ENCODE assay signal across 33 cellular contexts in the genomic region with DNA sequence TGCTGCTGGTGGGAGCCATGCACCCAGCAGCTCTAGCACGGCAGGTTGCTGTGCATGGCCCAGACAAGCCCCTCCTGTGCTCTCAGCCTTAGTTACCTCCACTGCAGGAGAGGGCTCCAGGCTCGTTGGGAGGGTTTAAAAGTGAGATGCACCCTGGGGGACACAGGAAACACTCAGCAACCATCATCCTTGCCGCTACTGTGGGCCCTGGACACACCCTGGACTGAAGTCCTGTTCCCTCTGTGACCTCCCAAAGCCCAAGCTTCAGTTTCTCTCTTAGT. TPM values are rescaled to one million over a fixed set of nuclear protein-coding genes. Genes with fewer than 3 reads are reported as not detected.
"Had no signal": no experiment of that assay in that cellular context is flagged by ENCODE, and none has a peak within 500 bp of the region (broad histone marks: within the 10 kb centered on the region; RNA-seq: fewer than 3 reads in every experiment).

No MANE protein-coding gene starts in this region.

- H3K36me3 Mint-ChIP-seq: mesothelial cell of epicardium; naive B cell; natural killer cell; stimulated activated naive B cell treated with anti-CD40 and anti-IgM and Interleukin-4, amounts not matched to agents 10 μg/mL and 1 μg/mL and 100 μg/mL, for 72 hours had no signal

- H3K4me2 ChIP-seq: hepatocyte had no signal

- DNase-seq: islet precursor cell; left ventricle myocardium inferior; mesendoderm; naive B cell; natural killer cell; nephron progenitor cell; nucleus accumbens; right lobe of liver; stimulated activated CD4-positive, alpha-beta T cell treated with anti-CD3 and anti-CD28 coated beads, Interleukin-12 subunit alpha, Interleukin-12 subunit beta, amount 100 ng/mL, for 4 hours; stimulated activated CD4-positive, alpha-beta T cell treated with anti-CD3 and anti-CD28 coated beads, Interleukin-15, amount 100 ng/mL, for 24 hours; stimulated activated CD4-positive, alpha-beta T cell treated with anti-CD3 and anti-CD28 coated beads, Interleukin-2, amount 100 ng/mL, for 24 hours; stimulated activated CD4-positive, alpha-beta T cell treated with anti-CD3 and anti-CD28 coated beads, Interleukin-4, amount 100 ng/mL, for 1 hour; stimulated activated naive B cell treated with anti-CD40 and anti-IgM and Interleukin-4, amounts not matched to agents 10 μg/mL and 1 μg/mL and 100 μg/mL, for 72 hours; stimulated activated naive CD8-positive, alpha-beta T cell treated with anti-CD3 and anti-CD28 coated beads, Interleukin-15, Interleukin-2, amounts not matched to agents 100 U/mL and 50 U/mL, for 24 hours; stomach; testis; thyroid gland; trophoblast cell; upper lobe of right lung; uterus had no signal

- H3K27me3 Mint-ChIP-seq: progenitor cell of endocrine pancreas had no signal

- H3K4me3 Mint-ChIP-seq: mesothelial cell of epicardium; naive B cell; natural killer cell; nephron progenitor cell; stimulated activated naive B cell treated with anti-CD40 and anti-IgM and Interleukin-4, amounts not matched to agents 10 μg/mL and 1 μg/mL and 100 μg/mL, for 72 hours had no signal

- H3K4me3 ChIP-seq: heart right ventricle, hepatocyte, left ventricle myocardium inferior, lung, right atrium auricular region, right lobe of liver, testis, thyroid gland, upper lobe of right lung, uterus had no signal

- H3K27ac Mint-ChIP-seq: mesothelial cell of epicardium; naive B cell; natural killer cell; nephron progenitor cell; stimulated activated naive B cell treated with anti-CD40 and anti-IgM and Interleukin-4, amounts not matched to agents 10 μg/mL and 1 μg/mL and 100 μg/mL, for 72 hours had no signal

- ATAC-seq: heart right ventricle; natural killer cell; right lobe of liver; stimulated activated naive B cell treated with anti-CD40 and anti-IgM and Interleukin-4, amounts not matched to agents 10 μg/mL and 1 μg/mL and 100 μg/mL, for 72 hours; upper lobe of right lung had no signal

- H3K27me3 ChIP-seq: heart right ventricle, hepatocyte, right atrium auricular region, right lobe of liver, testis, thyroid gland, upper lobe of right lung, uterus had no signal

- H3K4me1 ChIP-seq: testis, thyroid gland, upper lobe of right lung, uterus had no signal

- H3K27ac ChIP-seq: heart right ventricle, hepatocyte, left ventricle myocardium inferior, right atrium auricular region, right lobe of liver, testis, thyroid gland, upper lobe of right lung, uterus had no signal

- H3K9me3 ChIP-seq: heart right ventricle, left ventricle myocardium inferior, right atrium auricular region, right lobe of liver, stomach, testis, thyroid gland, upper lobe of right lung, uterus had no signal

- H3K36me3 ChIP-seq: heart right ventricle, left ventricle myocardium inferior, right atrium auricular region, right lobe of liver, stomach, thyroid gland, upper lobe of right lung, uterus had no signal

- H3K9me3 Mint-ChIP-seq: mesothelial cell of epicardium, nephron progenitor cell had no signal

- H2AFZ ChIP-seq: hepatocyte had no signal

RNA-seq across cellular contexts. Expression of a gene that starts 49.0 kb away (rescaled TPM):
- total RNA-seq: heart right ventricle, hepatocyte, kidney epithelial cell, left ventricle myocardium inferior, lower leg skin, lung, mesothelial cell of epicardium, mononuclear cell, natural killer cell, osteocyte, progenitor cell of endocrine pancreas, pulmonary artery endothelial cell, renal cortical epithelial cell, right atrium auricular region, right lobe of liver, skeletal muscle tissue, stomach, thyroid gland, upper lobe of right lung, uterus had no signal
- polyA plus RNA-seq: heart right ventricle, hepatocyte, lung, stomach had no signal
